21 cellular contexts compared by ENCODE assay signal in the genomic region with DNA sequence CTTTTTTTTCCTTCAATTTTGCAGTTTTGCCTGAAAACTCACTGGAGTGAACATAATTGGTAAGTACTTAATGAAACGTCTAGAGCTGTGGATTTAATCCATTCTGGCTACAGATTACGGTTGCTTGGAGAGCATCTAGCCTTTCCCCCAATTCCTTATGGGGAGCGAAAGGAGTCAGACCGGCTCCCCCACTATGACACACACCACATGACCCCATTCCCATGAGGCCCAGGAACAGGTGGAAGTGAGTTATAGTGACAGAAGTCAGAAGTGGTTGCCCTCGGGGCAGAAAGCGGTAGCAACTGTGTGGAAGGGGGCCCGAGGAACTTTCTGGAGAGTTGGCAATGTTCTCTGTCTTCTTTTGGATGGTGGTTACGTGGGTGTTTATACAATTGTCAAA. TPM values are rescaled to one million over a fixed set of nuclear protein-coding genes. Genes with fewer than 3 reads are reported as not detected.
"Had no signal": no experiment of that assay in that cellular context is flagged by ENCODE, and none has a peak within 500 bp of the region (broad histone marks: within the 10 kb centered on the region; RNA-seq: fewer than 3 reads in every experiment).

No MANE protein-coding gene starts in this region.

- H3K9me3 Mint-ChIP-seq: activated CD8-positive, alpha-beta T cell treated with anti-CD3 and anti-CD28 coated beads for 36 hours; activated naive CD4-positive, alpha-beta T cell treated with anti-CD3 and anti-CD28 coated beads for 36 hours; activated T-cell treated with anti-CD3 and anti-CD28 coated beads, Interleukin-2, amount 50 U/mL, for 24 hours; endodermal cell; memory B cell; naive thymus-derived CD8-positive, alpha-beta T cell; stimulated activated naive CD8-positive, alpha-beta T cell treated with anti-CD3 and anti-CD28 coated beads, Interleukin-15, amount 100 ng/mL, for 72 hours had no signal

- H3K27ac Mint-ChIP-seq: activated CD8-positive, alpha-beta T cell treated with anti-CD3 and anti-CD28 coated beads for 36 hours; activated naive CD4-positive, alpha-beta T cell treated with anti-CD3 and anti-CD28 coated beads for 36 hours; activated T-cell treated with anti-CD3 and anti-CD28 coated beads, Interleukin-2, amount 50 U/mL, for 24 hours; endodermal cell; memory B cell; naive thymus-derived CD8-positive, alpha-beta T cell had no signal

- H3K4me3 Mint-ChIP-seq: activated CD8-positive, alpha-beta T cell treated with anti-CD3 and anti-CD28 coated beads for 36 hours; activated naive CD4-positive, alpha-beta T cell treated with anti-CD3 and anti-CD28 coated beads for 36 hours; activated T-cell treated with anti-CD3 and anti-CD28 coated beads, Interleukin-2, amount 50 U/mL, for 24 hours; endodermal cell; memory B cell; naive thymus-derived CD8-positive, alpha-beta T cell; stimulated activated naive CD8-positive, alpha-beta T cell treated with anti-CD3 and anti-CD28 coated beads, Interleukin-15, amount 100 ng/mL, for 72 hours had no signal

- H3K4me1 ChIP-seq: body of pancreas, parathyroid adenoma had no signal

- H3K9me3 ChIP-seq: body of pancreas, heart left ventricle, neutrophil, suprapubic skin, upper lobe of left lung had no signal

- H3K27ac ChIP-seq: body of pancreas, dorsolateral prefrontal cortex, heart left ventricle, neutrophil, parathyroid adenoma, suprapubic skin, upper lobe of left lung had no signal

- H3K27me3 ChIP-seq: body of pancreas, dorsolateral prefrontal cortex, heart left ventricle, neutrophil, suprapubic skin, upper lobe of left lung had no signal

- H2AFZ ChIP-seq: parathyroid adenoma had no signal

- H3K36me3 ChIP-seq: neutrophil had no signal

- H3K36me3 Mint-ChIP-seq: memory B cell; naive thymus-derived CD8-positive, alpha-beta T cell had no signal

- H3K27me3 Mint-ChIP-seq: stimulated activated naive CD8-positive, alpha-beta T cell treated with anti-CD3 and anti-CD28 coated beads, Interleukin-15, amount 100 ng/mL, for 72 hours had no signal

- H3K4me1 Mint-ChIP-seq: endodermal cell, memory B cell had no signal

- H3K4me3 ChIP-seq: body of pancreas, dorsolateral prefrontal cortex, heart left ventricle, suprapubic skin, upper lobe of left lung had no signal

- DNase-seq: activated CD4-positive, alpha-beta T cell treated with anti-CD3 and anti-CD28 coated beads for 48 hours; activated CD4-positive, CD25-positive, alpha-beta regulatory T cell; activated CD8-positive, alpha-beta T cell treated with anti-CD3 and anti-CD28 coated beads for 36 hours; activated naive CD4-positive, alpha-beta T cell treated with anti-CD3 and anti-CD28 coated beads for 36 hours; activated T-cell treated with anti-CD3 and anti-CD28 coated beads, Interleukin-2, amount 50 U/mL, for 24 hours; body of pancreas; central memory CD4-positive, alpha-beta T cell; endodermal cell; heart left ventricle; kidney glomerular epithelial cell; naive thymus-derived CD8-positive, alpha-beta T cell; stimulated activated CD4-positive, alpha-beta T cell treated with anti-CD3 and anti-CD28 coated beads, Interleukin-12 subunit alpha, Interleukin-12 subunit beta, amount 100 ng/mL, for 4 hours; stimulated activated naive CD8-positive, alpha-beta T cell treated with anti-CD3 and anti-CD28 coated beads, Interleukin-15, amount 100 ng/mL, for 72 hours; SW 1271; T-helper 2 cell; upper lobe of left lung had no signal

- ATAC-seq: activated CD8-positive, alpha-beta T cell treated with anti-CD3 and anti-CD28 coated beads for 36 hours; body of pancreas; heart left ventricle; naive thymus-derived CD8-positive, alpha-beta T cell; stimulated activated naive CD8-positive, alpha-beta T cell treated with anti-CD3 and anti-CD28 coated beads, Interleukin-15, amount 100 ng/mL, for 72 hours had no signal

- H3K9ac ChIP-seq: parathyroid adenoma had no signal

RNA-seq across cellular contexts. Expression of gene EMP2, which starts 41.1 kb away (rescaled TPM):
- total RNA-seq: activated CD8-positive, alpha-beta T cell treated with anti-CD3 and anti-CD28 coated beads for 36 hours; activated naive CD4-positive, alpha-beta T cell treated with anti-CD3 and anti-CD28 coated beads for 36 hours; naive thymus-derived CD8-positive, alpha-beta T cell had no signal
- polyA plus RNA-seq: naive thymus-derived CD8-positive, alpha-beta T cell had no signal
